Comparison of ENCODE assay signal across 14 cellular contexts in the genomic region with DNA sequence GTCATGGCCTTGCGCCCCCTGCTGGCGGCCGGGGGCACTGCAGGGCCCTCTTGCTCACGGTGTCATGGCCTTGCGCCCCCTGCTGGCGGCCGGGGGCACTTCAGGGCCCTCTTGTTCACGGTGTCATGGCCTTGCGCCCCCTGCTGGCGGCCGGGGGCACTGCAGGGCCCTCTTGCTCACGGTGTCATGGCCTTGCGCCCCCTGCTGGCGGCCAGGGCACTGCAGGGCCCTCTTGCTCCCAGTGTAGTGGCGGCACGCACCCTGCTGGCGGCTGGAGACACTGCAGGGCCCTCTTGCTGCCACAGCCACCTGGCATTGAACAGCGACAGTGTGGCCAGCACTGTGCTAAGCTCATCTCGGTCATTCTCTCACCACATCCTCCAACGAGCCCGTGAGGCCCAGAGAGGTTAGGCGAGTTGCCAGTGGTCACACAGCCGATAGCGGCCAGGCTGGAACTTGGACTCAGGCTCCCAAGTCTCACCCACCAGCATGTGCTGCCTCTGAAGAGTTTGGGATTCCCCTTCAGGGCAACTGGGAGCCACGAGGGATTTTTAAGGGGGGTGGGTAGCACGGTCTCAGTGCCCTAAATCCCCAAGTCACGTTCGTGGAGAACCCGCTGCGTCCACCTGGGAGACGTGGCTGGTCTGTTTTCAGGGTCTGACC. TPM values are rescaled to one million over a fixed set of nuclear protein-coding genes. Genes with fewer than 3 reads are reported as not detected.
A peak's percentile ranks its signal among the peaks of the same experiment; 100 is the strongest.
DNase-seq lines count a peak whose midpoint lies in the region; ATAC-seq and TF ChIP-seq lines count a peak whose summit lies in the region.
"Not testable (repeated sequence)": the region's sequence is repeated elsewhere in the genome, so short reads cannot be mapped to it uniquely, and the experiment has no call there.
"Had no signal": no experiment of that assay in that cellular context is flagged by ENCODE, and none has a peak within 500 bp of the region (broad histone marks: within the 10 kb centered on the region; RNA-seq: fewer than 3 reads in every experiment).

No MANE protein-coding gene starts in this region.

- not testable (repeated sequence) for H3K27me3 Mint-ChIP-seq in activated CD8-positive, alpha-beta T cell treated with anti-CD3 and anti-CD28 coated beads for 36 hours

- not testable (repeated sequence) for H3K4me3 Mint-ChIP-seq in activated CD8-positive, alpha-beta T cell treated with anti-CD3 and anti-CD28 coated beads for 36 hours

- not testable (repeated sequence) for H3K36me3 ChIP-seq in HUES48 (ENCODE audit: control insufficient read depth, insufficient read depth, low read length)

- TF ChIP-seq POLR2A in erythroblast (IDR thresholded peaks at IDR 0.05; ENCODE audit: low read length) = not testable (repeated sequence)

- not testable (repeated sequence) for H3K4me1 Mint-ChIP-seq in activated CD8-positive, alpha-beta T cell treated with anti-CD3 and anti-CD28 coated beads for 36 hours (ENCODE audit: low read depth)

- H3K27ac ChIP-seq in HUES48 (ENCODE audit: low read depth, low read length) = not testable (repeated sequence)

- H3K27me3 ChIP-seq in HUES48 (ENCODE audit: control insufficient read depth, insufficient read depth, low read length) = not testable (repeated sequence)

- DNase-seq in GM12864 (ENCODE audit: low read depth) = not testable (repeated sequence)
- peak; percentile 58 for DNase-seq in activated CD8-positive, alpha-beta T cell treated with anti-CD3 and anti-CD28 coated beads for 36 hours
- DNase-seq in erythroblast (lab: John Stamatoyannopoulos, UW) = peak; percentile 29 to 57
- DNase-seq in stimulated activated CD4-positive, alpha-beta T cell treated with anti-CD3 and anti-CD28 coated beads, Interleukin-4, amount 100 ng/mL, for 48 hours (ENCODE audit: low read depth in 2 of 2) = peak; percentile 33 to 51

- ATAC-seq in GM19043 (IDR thresholded peaks at IDR 0.05; ENCODE audit: low read depth, unreplicated experiment) (peak; percentile 99), GM21786 (IDR thresholded peaks at IDR 0.05; ENCODE audit: unreplicated experiment) (peak; percentile 98), HG03045 (IDR thresholded peaks at IDR 0.05; ENCODE audit: unreplicated experiment) (peak; percentile 93)
- ATAC-seq in activated CD8-positive, alpha-beta T cell treated with anti-CD3 and anti-CD28 coated beads for 36 hours = peak; percentile 77

- intact Hi-C loops in activated CD8-positive, alpha-beta T cell treated with anti-CD3 and anti-CD28 coated beads for 36 hours (cut with micrococcal nuclease) = not testable (repeated sequence)

- POLR2A ChIA-PET in activated CD8-positive, alpha-beta T cell treated with anti-CD3 and anti-CD28 coated beads for 36 hours (lab: Charles Lee) = not testable (repeated sequence)

- not testable (repeated sequence) for H3K9ac ChIP-seq in HUES48 (ENCODE audit: low read depth, low read length)

- CTCF ChIA-PET in activated CD8-positive, alpha-beta T cell treated with anti-CD3 and anti-CD28 coated beads for 36 hours (lab: Charles Lee) = not testable (repeated sequence)

- not testable (repeated sequence) for H3K9me3 Mint-ChIP-seq in activated CD8-positive, alpha-beta T cell treated with anti-CD3 and anti-CD28 coated beads for 36 hours

- H3K27ac Mint-ChIP-seq in activated CD8-positive, alpha-beta T cell treated with anti-CD3 and anti-CD28 coated beads for 36 hours = not testable (repeated sequence)

- TF ChIP-seq CTCF in GM12864 (IDR thresholded peaks at IDR 0.05; ENCODE audit: low read depth, low read length, missing control alignments) = peak; percentile 59
- peak; percentile 44 for TF ChIP-seq CTCF in activated CD8-positive, alpha-beta T cell treated with anti-CD3 and anti-CD28 coated beads for 36 hours (IDR thresholded peaks at IDR 0.05)

- H3K4me1 ChIP-seq in HUES48 (ENCODE audit: control insufficient read depth, insufficient read depth, low read length) = not testable (repeated sequence)

- H3K36me3 Mint-ChIP-seq in activated CD8-positive, alpha-beta T cell treated with anti-CD3 and anti-CD28 coated beads for 36 hours (ENCODE audit: low read depth) = not testable (repeated sequence)

- not testable (repeated sequence) for H3K4me3 ChIP-seq in GM12864 (ENCODE audit: low read depth, low read length)
- peak overlapping the region; percentile 39; the same call in 1 of the 2 replicates for H3K4me3 ChIP-seq in HUES48 (ENCODE audit: low read depth, low read length)

- peaks cover 37% of the 10 kb centered on the region for H3K9me3 ChIP-seq in HUES48 (ENCODE audit: control insufficient read depth, insufficient read depth, low read length)

RNA-seq across cellular contexts. Expression of a gene that starts 48.0 kb away (rescaled TPM):
- not detected for total RNA-seq in activated CD8-positive, alpha-beta T cell treated with anti-CD3 and anti-CD28 coated beads for 36 hours
- total RNA-seq: ascending aorta; dermis blood vessel endothelial cell; lower leg skin; natural killer cell treated with Interleukin-12 subunit alpha and Interleukin-12 subunit beta and Interleukin-15 and Interleukin-18, amount 100 ng/mL, for 72 hours; Peyer's patch; right cardiac atrium had no signal
